ENCODE assay signal across 20 cellular contexts in genomic region chr6:154070657-154071056, GRCh38.
DNase-seq lines count a peak whose midpoint lies in the region; ATAC-seq and TF ChIP-seq lines count a peak whose summit lies in the region.
"Had no signal": no experiment of that assay in that cellular context is flagged by ENCODE, and none has a peak within 500 bp of the region (broad histone marks: within the 10 kb centered on the region; RNA-seq: fewer than 3 reads in every experiment).

No MANE protein-coding gene starts in this region.

- H3K9me3 Mint-ChIP-seq in activated T-cell treated with anti-CD3 and anti-CD28 coated beads, Interleukin-2, amount 50 U/mL, for 24 hours: no peaks in the 10 kb centered on the region
- H3K9me3 Mint-ChIP-seq: H9 had no signal

- H3K4me3 ChIP-seq in RWPE2 (ENCODE audit: severe bottlenecking): no peak overlapping the region
- H3K4me3 ChIP-seq: BLaER1 treated with 17β-estradiol and CSF1 and Interleukin-3, amounts not matched to agents 10 nM and 100 nM; GM12878; MG63; Peyer's patch had no signal

- H3K4me1 Mint-ChIP-seq in activated T-cell treated with anti-CD3 and anti-CD28 coated beads, Interleukin-2, amount 50 U/mL, for 24 hours (ENCODE audit: low read depth): no peaks in the 10 kb centered on the region
- H3K4me1 Mint-ChIP-seq: CD8-positive, alpha-beta memory T cell; H9 had no signal

- no peak overlapping the region for H3K4me3 Mint-ChIP-seq in activated T-cell treated with anti-CD3 and anti-CD28 coated beads, Interleukin-2, amount 50 U/mL, for 24 hours
- H3K4me3 Mint-ChIP-seq: CD8-positive, alpha-beta memory T cell; H9 had no signal

- no peak for TF ChIP-seq CTCF in RWPE2 (IDR thresholded peaks at IDR 0.05; ENCODE audit: poor library complexity, severe bottlenecking)

- H3K36me3 Mint-ChIP-seq in activated T-cell treated with anti-CD3 and anti-CD28 coated beads, Interleukin-2, amount 50 U/mL, for 24 hours (ENCODE audit: low read depth): no peaks in the 10 kb centered on the region
- H3K36me3 Mint-ChIP-seq: CD8-positive, alpha-beta memory T cell had no signal

- H3K27me3 ChIP-seq in RWPE2 (ENCODE audit: insufficient read depth, poor library complexity, severe bottlenecking): peaks cover 2% of the 10 kb centered on the region
- H3K27me3 ChIP-seq: BLaER1 treated with 17β-estradiol and CSF1 and Interleukin-3, amounts not matched to agents 10 nM and 100 nM; MG63; Peyer's patch had no signal

- DNase-seq in ELR (ENCODE audit: low read depth): peak; percentile 21
- DNase-seq in RWPE2 (ENCODE audit: low spot score): no peak
- DNase-seq in glomerular visceral epithelial cell (ENCODE audit: extremely low spot score): peak; percentile 27
- DNase-seq in AML-193 (lab: John Stamatoyannopoulos, UW): no peak
- no peak for DNase-seq in activated T-cell treated with anti-CD3 and anti-CD28 coated beads, Interleukin-2, amount 50 U/mL, for 24 hours
- DNase-seq in activated CD4-positive, CD25-positive, alpha-beta regulatory T cell treated with anti-CD3 and anti-CD28 coated beads, Interleukin-2, amount 50 U/mL, for 72 hours: no peak
- DNase-seq: CD8-positive, alpha-beta memory T cell; DND-41; GDM1; H9; MG63; NCI-H1092; NCI-H2227 treated with DMSO at 0.1 percent for 48 hours; Peyer's patch; SIG-M5 had no signal

- no peak overlapping the region for H3K27ac ChIP-seq in RWPE2 (ENCODE audit: poor library complexity, severe bottlenecking)
- H3K27ac ChIP-seq: BLaER1 treated with 17β-estradiol and CSF1 and Interleukin-3, amounts not matched to agents 10 nM and 100 nM; KMS-11; Peyer's patch had no signal

- H3K27me3 Mint-ChIP-seq in activated T-cell treated with anti-CD3 and anti-CD28 coated beads, Interleukin-2, amount 50 U/mL, for 24 hours: peaks cover 36% of the 10 kb centered on the region

- no peak overlapping the region for H3K27ac Mint-ChIP-seq in activated T-cell treated with anti-CD3 and anti-CD28 coated beads, Interleukin-2, amount 50 U/mL, for 24 hours
- H3K27ac Mint-ChIP-seq: CD8-positive, alpha-beta memory T cell; H9 had no signal

- peak; percentile 68 for ATAC-seq in HG03378 (IDR thresholded peaks at IDR 0.05; ENCODE audit: unreplicated experiment)
- ATAC-seq in RWPE2 (ENCODE audit: low read depth): peak; percentile 66
- ATAC-seq in activated CD4-positive, CD25-positive, alpha-beta regulatory T cell treated with anti-CD3 and anti-CD28 coated beads, Interleukin-2, amount 50 U/mL, for 24 hours: no peak
- ATAC-seq: GM12878 had no signal

- no peaks in the 10 kb centered on the region for H3K9me3 ChIP-seq in RWPE2 (ENCODE audit: severe bottlenecking)
- H3K9me3 ChIP-seq: MG63, Peyer's patch had no signal

- H3K36me3 ChIP-seq in RWPE2 (ENCODE audit: low read depth): no peaks in the 10 kb centered on the region
- H3K36me3 ChIP-seq: BLaER1 treated with 17β-estradiol and CSF1 and Interleukin-3, amounts not matched to agents 10 nM and 100 nM; MG63; Peyer's patch had no signal

- H3K4me1 ChIP-seq in RWPE2 (ENCODE audit: insufficient read depth, poor library complexity, severe bottlenecking): peaks cover 3% of the 10 kb centered on the region
- H3K4me1 ChIP-seq: BLaER1 treated with 17β-estradiol and CSF1 and Interleukin-3, amounts not matched to agents 10 nM and 100 nM; Peyer's patch had no signal

Comparison
In these comparisons a context has a peak if more than half of its experiments do, and no peak if none do; other contexts are left out.
1. DNase-seq: peak in ELR (single experiment) and glomerular visceral epithelial cell (single experiment); none in RWPE2 (single experiment), AML-193 (0 of 2), activated T-cell treated with anti-CD3 and anti-CD28 coated beads, Interleukin-2, amount 50 U/mL, for 24 hours (single experiment) and activated CD4-positive, CD25-positive, alpha-beta regulatory T cell treated with anti-CD3 and anti-CD28 coated beads, Interleukin-2, amount 50 U/mL, for 72 hours (single experiment).
2. ATAC-seq: peak in HG03378 (single experiment) and RWPE2 (single experiment); none in activated CD4-positive, CD25-positive, alpha-beta regulatory T cell treated with anti-CD3 and anti-CD28 coated beads, Interleukin-2, amount 50 U/mL, for 24 hours (0 of 2).